ENCODE assay signal across 1 cellular context in the genomic region with DNA sequence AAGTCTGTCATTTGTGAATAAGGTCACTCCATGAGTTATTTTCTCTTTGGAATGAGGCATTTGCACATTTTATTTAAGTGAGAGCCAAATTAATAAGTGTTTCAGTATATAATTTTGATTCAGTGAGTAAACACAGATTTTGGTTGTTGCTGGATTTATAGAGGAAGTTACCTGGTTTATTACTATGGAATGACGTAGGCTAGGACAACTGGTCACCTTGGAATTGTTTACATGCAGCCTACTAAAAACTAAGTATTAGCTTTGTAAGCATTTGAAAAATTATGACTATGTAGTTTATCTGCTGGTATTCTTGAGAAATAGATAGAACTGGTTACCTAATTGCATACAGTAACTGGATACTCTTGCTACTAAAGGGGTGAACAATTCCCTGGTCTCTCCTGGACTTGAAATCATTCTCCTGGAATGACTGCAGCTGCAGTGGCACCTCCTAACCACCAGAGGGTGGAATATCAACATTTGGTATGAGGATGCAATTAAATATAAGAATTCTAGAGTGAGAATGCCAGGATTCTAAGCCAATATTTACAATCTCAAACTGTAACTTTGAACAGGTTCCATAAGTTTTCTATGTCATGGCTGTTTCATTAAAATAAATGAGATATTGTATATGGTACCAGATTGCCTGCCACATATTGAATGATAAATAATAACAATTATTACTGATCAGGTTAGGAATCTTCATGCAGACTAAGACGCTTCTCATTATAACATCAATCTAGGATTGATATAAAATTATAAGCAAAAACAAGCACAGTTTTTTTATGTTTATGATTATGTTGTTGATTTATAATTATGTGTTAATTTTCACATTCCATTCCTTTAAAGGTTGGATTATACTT.
TF ChIP-seq lines count a peak whose summit lies in the region.

No MANE protein-coding gene starts in this region.

TF ChIP-seq in H1, 55 proteins besides CTCF, POLR2A, EP300 and RAD21:
- TF ChIP-seq CBX5 (IDR thresholded peaks at IDR 0.05; ENCODE audit: low read depth, low read length) (no peak), TBP (IDR thresholded peaks at IDR 0.05; ENCODE audit: low read depth, low read length) (no peak), CHD2 (IDR thresholded peaks at IDR 0.05; ENCODE audit: low read length) (no peak)
- TF ChIP-seq, protein P1, sequence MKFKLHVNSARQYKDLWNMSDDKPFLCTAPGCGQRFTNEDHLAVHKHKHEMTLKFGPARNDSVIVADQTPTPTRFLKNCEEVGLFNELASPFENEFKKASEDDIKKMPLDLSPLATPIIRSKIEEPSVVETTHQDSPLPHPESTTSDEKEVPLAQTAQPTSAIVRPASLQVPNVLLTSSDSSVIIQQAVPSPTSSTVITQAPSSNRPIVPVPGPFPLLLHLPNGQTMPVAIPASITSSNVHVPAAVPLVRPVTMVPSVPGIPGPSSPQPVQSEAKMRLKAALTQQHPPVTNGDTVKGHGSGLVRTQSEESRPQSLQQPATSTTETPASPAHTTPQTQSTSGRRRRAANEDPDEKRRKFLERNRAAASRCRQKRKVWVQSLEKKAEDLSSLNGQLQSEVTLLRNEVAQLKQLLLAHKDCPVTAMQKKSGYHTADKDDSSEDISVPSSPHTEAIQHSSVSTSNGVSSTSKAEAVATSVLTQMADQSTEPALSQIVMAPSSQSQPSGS (IDR thresholded peaks at IDR 0.05; ENCODE audit: low read length), result no peak
